7 cellular contexts compared by ENCODE assay signal in the genomic region with DNA sequence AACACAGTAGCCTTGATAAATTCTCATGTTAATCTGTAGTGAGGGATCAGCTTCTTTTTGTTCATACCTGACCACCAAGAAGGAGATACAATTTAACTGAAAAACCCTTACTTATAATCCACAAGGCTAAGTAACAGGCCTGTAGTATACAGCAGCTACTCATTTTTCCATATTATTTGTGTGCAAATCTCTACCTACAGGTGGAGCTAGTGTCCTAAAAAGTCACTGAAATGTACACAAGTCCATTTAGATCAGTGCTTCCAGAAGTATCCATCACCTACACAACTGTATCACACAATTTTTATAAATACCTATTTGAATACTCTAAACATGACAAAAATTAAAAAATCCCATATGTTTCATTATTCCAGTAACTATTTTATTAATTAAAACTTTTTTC.
DNase-seq lines count a peak whose midpoint lies in the region; ATAC-seq and TF ChIP-seq lines count a peak whose summit lies in the region.

No MANE protein-coding gene starts in this region.

- in situ Hi-C loops in mammary epithelial cell (cut with MboI; ENCODE audit: low sequenced_read_pairs in 2 of 2), result loop anchor here (5.0 to 25.0 kb wide), 4 partner anchors 180 to 382 kb away; no protein-coding TSS in a partner anchor

- H3K36me3 ChIP-seq in mammary epithelial cell (ENCODE audit: insufficient read depth, low read length) (no peaks in the 10 kb centered on the region), osteoblast (ENCODE audit: insufficient read depth, low read length) (no peaks in the 10 kb centered on the region)

- H2AFZ ChIP-seq in mammary epithelial cell (ENCODE audit: low read depth, low read length), result no peak overlapping the region
- no peak overlapping the region for H2AFZ ChIP-seq in osteoblast (ENCODE audit: low read length)

- dilution Hi-C loops in mammary epithelial cell (cut with HindIII; ENCODE audit: low sequenced_read_pairs), result no loop called here

- no peak for ATAC-seq in GM18873 (IDR thresholded peaks at IDR 0.05; ENCODE audit: low FRiP score, unreplicated experiment)

- H3K79me2 ChIP-seq in mammary epithelial cell (ENCODE audit: insufficient read depth, low read length) (no peaks in the 10 kb centered on the region), osteoblast (ENCODE audit: insufficient read depth, low read length) (no peaks in the 10 kb centered on the region)

- no peak overlapping the region for H3K4me3 ChIP-seq in GM12875 (ENCODE audit: low read depth, low read length)
- no peak overlapping the region for H3K4me3 ChIP-seq in mammary epithelial cell (replicated peaks in 1 of 3; ENCODE audit: insufficient read depth in 1 of 3, low read depth in 2 of 3, low read length in 3 of 3)
- H3K4me3 ChIP-seq in osteoblast (ENCODE audit: insufficient read depth, low read length), result no peak overlapping the region

- intact Hi-C loops in mammary epithelial cell (cut with micrococcal nuclease), result loop anchor here (1.0 to 5.0 kb wide), 3 partner anchors 179 to 380 kb away; no protein-coding TSS in a partner anchor

- H4K20me1 ChIP-seq in mammary epithelial cell (ENCODE audit: insufficient read depth, low read length) (no peaks in the 10 kb centered on the region), osteoblast (ENCODE audit: insufficient read depth, low read length) (no peaks in the 10 kb centered on the region)

- H3K27me3 ChIP-seq in mammary epithelial cell (ENCODE audit: insufficient read depth, low read length), result no peaks in the 10 kb centered on the region
- no peaks in the 10 kb centered on the region for H3K27me3 ChIP-seq in osteoblast (ENCODE audit: insufficient read depth, low read length)

- BruUV-seq in mammary epithelial cell (replicated peaks; lab: Mats Ljungman, UMichigan), result no TSS peak

- no peak overlapping the region for H3K9ac ChIP-seq in mammary epithelial cell (ENCODE audit: insufficient read depth, low read length)

- DNase-seq in NCI-H1694 treated with DMSO at 0.1 percent for 48 hours (lab: John Stamatoyannopoulos, UW), result peak; percentile 35
- DNase-seq in mammary epithelial cell, result peak; percentile 41
- DNase-seq in osteoblast (ENCODE audit: insufficient read length, low spot score, missing footprints), result no peak
- DNase-seq in inferior parietal cortex (ENCODE audit: extremely low spot score), result no peak
- no peak for DNase-seq in iPS-NIHi11 (ENCODE audit: low spot score)

- H3K27ac ChIP-seq in mammary epithelial cell (ENCODE audit: insufficient read depth, low read depth, low read length) (no peak overlapping the region), osteoblast (ENCODE audit: low read depth, low read length) (no peak overlapping the region)

- CTCF ChIA-PET in mammary epithelial cell (lab: Charles Lee; ENCODE audit: low non-redundant PET), result interaction anchor here (0.6 to 1.1 kb wide), 4 partner anchors 13 to 1634 kb away, joined by 3 to 6 read pairs (median 4); no protein-coding TSS in a partner anchor

- no peak overlapping the region for H3K4me2 ChIP-seq in mammary epithelial cell (ENCODE audit: insufficient read depth, low read depth, low read length)
- H3K4me2 ChIP-seq in osteoblast (ENCODE audit: insufficient read depth, low read length), result no peak overlapping the region

- TF ChIP-seq CTCF in GM12875 (IDR thresholded peaks at IDR 0.05; ENCODE audit: borderline replicate concordance, insufficient read depth, low read depth, low read length) (peak; percentile 33; the same call in 1 of the 2 replicates), mammary epithelial cell (conservative IDR thresholded peaks at IDR 0.05 in 1 of 2, IDR thresholded peaks at IDR 0.05 in 1 of 2; ENCODE audit: extremely low read depth in 1 of 2, insufficient read depth in 1 of 2, low read depth in 1 of 2, low read length in 2 of 2) (peak; percentile 65 to 68), osteoblast (IDR thresholded peaks at IDR 0.05; ENCODE audit: extremely low read depth, low read depth, low read length) (peak; percentile 74)

- H3K9me3 ChIP-seq in mammary epithelial cell (replicated peaks; ENCODE audit: insufficient read depth, low read length) (peaks cover 2% of the 10 kb centered on the region), osteoblast (ENCODE audit: low read depth, low read length) (no peaks in the 10 kb centered on the region)

- H3K4me1 ChIP-seq in mammary epithelial cell (ENCODE audit: insufficient read depth, low read length) (no peaks in the 10 kb centered on the region), osteoblast (ENCODE audit: insufficient read depth, low read length) (no peaks in the 10 kb centered on the region)

Comparison
In these comparisons a context has a peak if more than half of its experiments do, and no peak if none do; other contexts are left out.
1. DNase-seq: peak in NCI-H1694 treated with DMSO at 0.1 percent for 48 hours (single experiment) and mammary epithelial cell (single experiment); none in osteoblast (single experiment), inferior parietal cortex (single experiment) and iPS-NIHi11 (single experiment).
2. Peak in every context shown above with its lines, with median percentiles within 50 percentile points of each other: CTCF ChIP-seq.